ENCODE assay signal across 10 cellular contexts in the genomic region with DNA sequence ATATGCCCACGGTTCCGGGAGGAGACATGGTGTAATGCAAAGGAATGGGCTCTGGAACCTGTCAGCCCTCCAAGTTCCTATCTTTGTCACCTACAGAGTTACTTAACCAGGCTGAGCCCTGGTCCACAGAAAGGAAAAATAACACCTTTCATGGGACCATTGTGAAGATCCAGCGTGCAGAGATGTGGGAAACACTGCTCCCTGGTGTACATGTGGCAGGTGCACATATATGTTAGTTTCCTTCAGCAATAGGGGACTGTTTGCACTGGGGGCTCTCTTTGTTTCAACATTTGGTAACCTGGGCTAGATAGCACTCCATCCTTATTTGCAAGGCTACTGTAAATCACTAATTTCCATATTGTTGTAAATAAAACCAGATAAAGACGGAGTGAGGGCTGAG.
DNase-seq lines count a peak whose midpoint lies in the region; ATAC-seq, FAIRE-seq and TF ChIP-seq lines count a peak whose summit lies in the region.
"Had no signal": no experiment of that assay in that cellular context is flagged by ENCODE, and none has a peak within 500 bp of the region (broad histone marks: within the 10 kb centered on the region; RNA-seq: fewer than 3 reads in every experiment).

No MANE protein-coding gene starts in this region.

- no peaks in the 10 kb centered on the region for H3K4me1 Mint-ChIP-seq in activated CD8-positive, alpha-beta T cell treated with anti-CD3 and anti-CD28 coated beads, Interleukin-2, amount 10 ng/mL, durations not matched to agents 7 days and 5 days (ENCODE audit: low read depth)

- POLR2A ChIA-PET in activated CD8-positive, alpha-beta T cell treated with anti-CD3 and anti-CD28 coated beads, Interleukin-2, amount 10 ng/mL, durations not matched to agents 7 days and 5 days (lab: Charles Lee), result no interaction called here

- TF ChIP-seq POLR2A in H54 (IDR thresholded peaks at IDR 0.05; ENCODE audit: low read depth, low read length), result no peak

- H3K4me3 Mint-ChIP-seq in activated CD8-positive, alpha-beta T cell treated with anti-CD3 and anti-CD28 coated beads, Interleukin-2, amount 10 ng/mL, durations not matched to agents 7 days and 5 days, result no peak overlapping the region

- ATAC-seq in activated CD8-positive, alpha-beta T cell treated with anti-CD3 and anti-CD28 coated beads, Interleukin-2, amount 10 ng/mL, durations not matched to agents 7 days and 5 days, result no peak
- ATAC-seq in GM21360 (IDR thresholded peaks at IDR 0.05; ENCODE audit: unreplicated experiment) (no peak), GM18867 (IDR thresholded peaks at IDR 0.05; ENCODE audit: unreplicated experiment) (no peak), HG03135 (IDR thresholded peaks at IDR 0.05; ENCODE audit: unreplicated experiment) (no peak)

- CTCF ChIA-PET in activated CD8-positive, alpha-beta T cell treated with anti-CD3 and anti-CD28 coated beads, Interleukin-2, amount 10 ng/mL, durations not matched to agents 7 days and 5 days (lab: Charles Lee), result interaction anchor here (1.2 kb wide), 1 partner anchor 127 kb away, joined by 3 read pairs; no protein-coding TSS in a partner anchor

- DNase-seq in AG20443 (ENCODE audit: low spot score), result peak; percentile 62
- peak; percentile 25 for DNase-seq in H54 (ENCODE audit: insufficient read length, low spot score)
- peak; percentile 16 for DNase-seq in RPMI8226
- DNase-seq in iPS-NIHi7 (ENCODE audit: extremely low spot score), result peak; percentile 38
- no peak for DNase-seq in activated CD8-positive, alpha-beta T cell treated with anti-CD3 and anti-CD28 coated beads, Interleukin-2, amount 10 ng/mL, durations not matched to agents 7 days and 5 days
- DNase-seq: caudate nucleus had no signal

- peaks cover 2% of the 10 kb centered on the region for H3K27me3 Mint-ChIP-seq in activated CD8-positive, alpha-beta T cell treated with anti-CD3 and anti-CD28 coated beads, Interleukin-2, amount 10 ng/mL, durations not matched to agents 7 days and 5 days (ENCODE audit: low read depth)

- H3K36me3 Mint-ChIP-seq in activated CD8-positive, alpha-beta T cell treated with anti-CD3 and anti-CD28 coated beads, Interleukin-2, amount 10 ng/mL, durations not matched to agents 7 days and 5 days (ENCODE audit: low read depth), result no peaks in the 10 kb centered on the region

- H3K9me3 Mint-ChIP-seq in activated CD8-positive, alpha-beta T cell treated with anti-CD3 and anti-CD28 coated beads, Interleukin-2, amount 10 ng/mL, durations not matched to agents 7 days and 5 days (ENCODE audit: insufficient read depth), result no peaks in the 10 kb centered on the region

- H3K27ac Mint-ChIP-seq in activated CD8-positive, alpha-beta T cell treated with anti-CD3 and anti-CD28 coated beads, Interleukin-2, amount 10 ng/mL, durations not matched to agents 7 days and 5 days, result no peak overlapping the region

- no peak for FAIRE-seq in H54 (lab: Jason Lieb, UNC)
- FAIRE-seq: GM12891 had no signal
